8 cellular contexts compared by ENCODE assay signal in genomic region chr9:124868511-124869465, GRCh38. TPM values are rescaled to one million over a fixed set of nuclear protein-coding genes. Genes with fewer than 3 reads are reported as not detected.
DNase-seq lines count a peak whose midpoint lies in the region; ATAC-seq and TF ChIP-seq lines count a peak whose summit lies in the region.

No MANE protein-coding gene starts in this region.

- peak in 1 of 2 donors; percentile 3 for TF ChIP-seq RAD21 in liver (IDR thresholded peaks at IDR 0.05)

- H3K4me3 ChIP-seq in BLaER1, result peak overlapping the region; percentile 100
- H3K4me3 ChIP-seq in liver (ENCODE audit: low read depth in 1 of 3, low read length in 3 of 3), result peak overlapping the region; percentile 69 to 98 (median 79)

- H3K36me3 ChIP-seq in BLaER1 (peaks cover 27% of the 10 kb centered on the region), liver (ENCODE audit: control insufficient read depth in 4 of 4, insufficient read depth in 3 of 4, low read depth in 1 of 4, low read length in 3 of 4) (peaks cover 0 to 4% (median 2%) of the 10 kb centered on the region in 4 donors)

- H3K4me1 Mint-ChIP-seq in dendritic cell treated with granulocyte-macrophage colony-stimulating factor and Interleukin-4, amounts not matched to agents 40 ng/mL and 50 ng/mL, for 4 days (ENCODE audit: low read depth), result peaks cover 56% of the 10 kb centered on the region

- H3K9me3 Mint-ChIP-seq in dendritic cell treated with granulocyte-macrophage colony-stimulating factor and Interleukin-4, amounts not matched to agents 40 ng/mL and 50 ng/mL, for 4 days, result no peaks in the 10 kb centered on the region

- peaks cover 45% of the 10 kb centered on the region for H4K20me1 ChIP-seq in BLaER1

- H3K27me3 ChIP-seq in BLaER1 (no peaks in the 10 kb centered on the region), liver (ENCODE audit: control insufficient read depth in 4 of 4, insufficient read depth in 4 of 4, low read length in 3 of 4) (no peaks in the 10 kb centered on the region)

- peak overlapping the region; percentile 97 for H3K27ac Mint-ChIP-seq in dendritic cell treated with granulocyte-macrophage colony-stimulating factor and Interleukin-4, amounts not matched to agents 40 ng/mL and 50 ng/mL, for 4 days

- peak; percentile 65 for ATAC-seq in GM19043 (IDR thresholded peaks at IDR 0.05; ENCODE audit: low read depth, unreplicated experiment)
- peak; percentile 66 for ATAC-seq in HG03342 (IDR thresholded peaks at IDR 0.05; ENCODE audit: unreplicated experiment)

- H3K4me2 ChIP-seq in BLaER1, result peak overlapping the region; percentile 95

- DNase-seq in NCI-H524 (lab: John Stamatoyannopoulos, UW), result peak; percentile 72 to 86
- peak; percentile 86 to 91 for DNase-seq in activated CD4-positive, alpha-beta T cell treated with anti-CD3 and anti-CD28 coated beads, Interleukin-2, amount 50 U/mL, for 24 hours (ENCODE audit: low read depth in 1 of 2, low spot score in 1 of 2)
- peak; percentile 93 for DNase-seq in stimulated activated CD4-positive, alpha-beta T cell treated with anti-CD3 and anti-CD28 coated beads, Interleukin-4, amount 100 ng/mL, for 1 hour

- H3K36me3 Mint-ChIP-seq in dendritic cell treated with granulocyte-macrophage colony-stimulating factor and Interleukin-4, amounts not matched to agents 40 ng/mL and 50 ng/mL, for 4 days (ENCODE audit: low read depth), result peaks cover 45% of the 10 kb centered on the region

- no peaks in the 10 kb centered on the region for H3K27me3 Mint-ChIP-seq in dendritic cell treated with granulocyte-macrophage colony-stimulating factor and Interleukin-4, amounts not matched to agents 40 ng/mL and 50 ng/mL, for 4 days

- H3K9me3 ChIP-seq in BLaER1 (no peaks in the 10 kb centered on the region), liver (ENCODE audit: control insufficient read depth in 4 of 4, low read length in 3 of 4) (no peaks in the 10 kb centered on the region)

- H3K9ac ChIP-seq in BLaER1 (peak overlapping the region; percentile 100), liver (ENCODE audit: low read depth in 1 of 2, low read length in 2 of 2) (peak overlapping the region; percentile 77 to 99)

- peak overlapping the region; percentile 92 for H3K4me3 Mint-ChIP-seq in dendritic cell treated with granulocyte-macrophage colony-stimulating factor and Interleukin-4, amounts not matched to agents 40 ng/mL and 50 ng/mL, for 4 days

- H3K27ac ChIP-seq in BLaER1, result peak overlapping the region; percentile 100
- peak overlapping the region; percentile 84 to 89 for H3K27ac ChIP-seq in liver (ENCODE audit: low read depth in 1 of 2, low read length in 2 of 2)

- peaks cover 51% of the 10 kb centered on the region for H3K4me1 ChIP-seq in BLaER1
- peaks cover 3 to 29% (median 15%) of the 10 kb centered on the region in 4 donors for H3K4me1 ChIP-seq in liver (ENCODE audit: control insufficient read depth in 4 of 4, insufficient read depth in 4 of 4, low read length in 3 of 4)

- intact Hi-C loops in dendritic cell treated with granulocyte-macrophage colony-stimulating factor and Interleukin-4, amounts not matched to agents 40 ng/mL and 50 ng/mL, for 4 days (cut with micrococcal nuclease), result no loop called here

- TF ChIP-seq CTCF in liver (IDR thresholded peaks at IDR 0.05; ENCODE audit: low read depth, low read length, missing input control), result no peak

- under 1% methylated on average over 101 of the region's 101 CpGs for WGBS in liver

TF ChIP-seq in liver, 16 proteins besides CTCF, POLR2A, EP300 and RAD21:
- TF ChIP-seq REST (IDR thresholded peaks at IDR 0.05) (peak; percentile 24), GABPA (IDR thresholded peaks at IDR 0.05 in 1 of 2, conservative IDR thresholded peaks at IDR 0.05 in 1 of 2) (peak; percentile 73 to 93), FOXA1 (IDR thresholded peaks at IDR 0.05) (no peak), YY1 (IDR thresholded peaks at IDR 0.05) (no peak), EGR1 (IDR thresholded peaks at IDR 0.05; ENCODE audit: low read depth in 2 of 2) (peak in 1 of 2 donors; percentile 68), TAF1 (conservative IDR thresholded peaks at IDR 0.05) (peak; percentile 33), SP1 (IDR thresholded peaks at IDR 0.05) (peak; percentile 23), MAX (IDR thresholded peaks at IDR 0.05) (no peak), NR2F2 (IDR thresholded peaks at IDR 0.05) (no peak)
TF ChIP-seq in liver: peak in this region for 5.

RNA-seq across cellular contexts. Expression of gene ARPC5L, which starts 6.9 kb away (rescaled TPM):
- total RNA-seq in liver, result 10 to 100 TPM in 1 of 2 donors, 1 to 10 TPM in 1; 9.3 to 10.6 TPM
- 10 to 100 TPM; 25.0 to 31.2 TPM for polyA plus RNA-seq in liver

RNA-seq across cellular contexts. Expression of gene RPL35, which starts 7.0 kb away (rescaled TPM):
- total RNA-seq in liver, result 100 to 1,000 TPM; 623 to 747 TPM
- 1,000 to 10,000 TPM in 1 of 2 donors, 100 to 1,000 TPM in 1; 659 to 1,101 TPM for polyA plus RNA-seq in liver

RNA-seq across cellular contexts. Expression of gene WDR38, which starts 15.5 kb away (rescaled TPM):
- not detected for total RNA-seq in liver
- polyA plus RNA-seq in liver, result not detected

Comparison
In these comparisons a context has a peak if more than half of its experiments do, and no peak if none do; other contexts are left out.
1. Peak in every context shown above with its lines: DNase-seq, ATAC-seq, H3K4me3 ChIP-seq and H3K27ac ChIP-seq.